ENCODE assay signal across 16 cellular contexts in genomic region chr13:88701551-88701950, GRCh38.
"Had no signal": no experiment of that assay in that cellular context is flagged by ENCODE, and none has a peak within 500 bp of the region (broad histone marks: within the 10 kb centered on the region; RNA-seq: fewer than 3 reads in every experiment).

No MANE protein-coding gene starts in this region.

- H3K27me3 ChIP-seq: adrenal gland, foreskin keratinocyte, sigmoid colon had no signal

- DNase-seq: activated gamma-delta T cell treated with Interleukin-2 at 50 U/mL for 16 hours; activated T-cell treated with anti-CD3 and anti-CD28 coated beads, Interleukin-2, amount 50 U/mL, for 1 hour; adrenal gland; cortex of kidney; endodermal cell; glutamatergic neuron; hippocampal formation; kidney glomerular epithelial cell; nephron progenitor cell; pancreas; sigmoid colon; stimulated activated CD4-positive, alpha-beta T cell treated with anti-CD3 and anti-CD28 coated beads, Interleukin-4, amount 100 ng/mL, for 1 hour; stimulated activated naive CD4-positive, alpha-beta T cell treated with Interleukin-2 at 50 U/mL for 16 hours; T-cell had no signal

- H3K4me3 ChIP-seq: adrenal gland, pancreas, sigmoid colon had no signal

- H3K27ac ChIP-seq: adrenal gland, epithelial cell of prostate, foreskin keratinocyte, pancreas, sigmoid colon had no signal

- H3K9me3 ChIP-seq: pancreas had no signal

- H3K4me1 ChIP-seq: adrenal gland, foreskin keratinocyte, pancreas, sigmoid colon had no signal

- FAIRE-seq: pancreas had no signal

- H3K36me3 ChIP-seq: adrenal gland, pancreas, sigmoid colon had no signal
